In the genomic region with DNA sequence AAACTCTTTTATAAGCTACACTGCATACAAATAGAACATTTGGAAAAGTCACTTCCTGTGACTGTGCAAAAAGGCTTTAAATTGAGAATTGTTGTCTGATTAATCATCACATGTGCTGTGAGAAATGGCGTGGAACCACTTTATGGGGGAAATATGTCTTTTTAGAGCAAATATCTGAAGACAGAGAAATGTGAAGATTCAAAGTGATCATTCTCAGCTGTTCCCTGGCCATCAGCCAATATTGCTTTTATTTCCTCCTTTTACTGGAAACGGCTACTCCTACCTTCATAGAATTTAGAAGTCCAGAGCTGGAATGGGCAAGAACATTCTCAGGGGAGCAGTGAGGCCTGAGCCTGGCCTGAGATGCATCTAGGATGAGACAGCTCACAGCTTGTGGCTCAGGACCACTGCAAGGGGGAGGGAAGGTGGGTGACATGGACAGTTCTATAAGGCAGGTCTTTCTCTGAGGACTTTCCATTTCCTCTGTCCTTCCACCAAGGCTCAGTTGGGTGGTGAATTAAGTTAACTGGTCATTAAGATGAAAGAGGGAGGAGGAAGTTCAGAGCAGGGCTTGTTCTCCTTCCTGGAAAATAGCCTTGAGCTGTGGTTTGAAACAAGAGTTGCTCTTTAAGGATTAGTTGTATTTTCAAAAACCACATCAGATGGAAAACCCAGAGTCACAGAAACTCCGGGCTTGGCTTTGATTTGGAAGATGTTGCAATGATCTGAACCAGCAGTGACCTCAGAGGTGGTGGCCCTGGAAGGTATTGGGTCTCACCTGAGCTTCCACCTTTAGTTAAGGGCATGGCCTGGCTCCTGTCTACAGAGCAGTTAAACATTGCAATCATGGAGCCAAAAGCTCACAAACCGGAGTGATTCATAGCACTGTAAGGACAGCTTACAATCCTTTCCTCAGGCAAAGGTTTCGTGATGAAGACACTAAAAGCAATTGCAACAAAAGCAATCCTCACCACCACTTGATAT, we compare ENCODE assay signal across 10 cellular contexts.
DNase-seq lines count a peak whose midpoint lies in the region; ATAC-seq and TF ChIP-seq lines count a peak whose summit lies in the region.
"Had no signal": no experiment of that assay in that cellular context is flagged by ENCODE, and none has a peak within 500 bp of the region (broad histone marks: within the 10 kb centered on the region; RNA-seq: fewer than 3 reads in every experiment).

No MANE protein-coding gene starts in this region.

- ATAC-seq in GM21526 (IDR thresholded peaks at IDR 0.05; ENCODE audit: low FRiP score, unreplicated experiment) (no peak), HG03196 (IDR thresholded peaks at IDR 0.05; ENCODE audit: unreplicated experiment) (no peak)

- no peaks in the 10 kb centered on the region for H3K9me3 Mint-ChIP-seq in dendritic cell treated with granulocyte-macrophage colony-stimulating factor and Interleukin-4, amounts not matched to agents 40 ng/mL and 50 ng/mL, for 4 days
- H3K9me3 Mint-ChIP-seq in T-helper 2 cell treated with Interferon-gamma antibody and Interleukin-4, amounts not matched to agents 5 μg/mL and 100 μg/mL, for 36 hours = no peaks in the 10 kb centered on the region
- H3K9me3 Mint-ChIP-seq: T-helper 1 cell treated with Interleukin-12 subunit alpha and Interleukin-12 subunit beta and Interleukin-4 antibody, amounts not matched to agents 30 μg/mL and 1 μg/mL, for 36 hours had no signal

- peak; percentile 90 for DNase-seq in AG10803 (ENCODE audit: low read depth)
- peak; percentile 48 for DNase-seq in NCI-H69 (lab: John Stamatoyannopoulos, UW)
- DNase-seq in myocyte (ENCODE audit: low read depth) = peak; percentile 61
- DNase-seq in T-helper 2 cell treated with Interferon-gamma antibody and Interleukin-4, amounts not matched to agents 5 μg/mL and 100 μg/mL, for 36 hours (ENCODE audit: low spot score) = no peak
- no peak for DNase-seq in WERI-Rb-1
- DNase-seq: stimulated activated CD4-positive, alpha-beta T cell treated with anti-CD3 and anti-CD28 coated beads, Interleukin-4, amount 100 ng/mL, for 4 hours had no signal

- no peaks in the 10 kb centered on the region for H3K36me3 Mint-ChIP-seq in dendritic cell treated with granulocyte-macrophage colony-stimulating factor and Interleukin-4, amounts not matched to agents 40 ng/mL and 50 ng/mL, for 4 days (ENCODE audit: low read depth)
- H3K36me3 Mint-ChIP-seq in T-helper 2 cell treated with Interferon-gamma antibody and Interleukin-4, amounts not matched to agents 5 μg/mL and 100 μg/mL, for 36 hours (ENCODE audit: low read depth) = no peaks in the 10 kb centered on the region

- no peaks in the 10 kb centered on the region for H3K27me3 ChIP-seq in WERI-Rb-1 (ENCODE audit: insufficient read depth, low read depth, severe bottlenecking)

- no peak overlapping the region for H3K4me3 ChIP-seq in AG10803 (ENCODE audit: low read length)
- H3K4me3 ChIP-seq in WERI-Rb-1 (ENCODE audit: low read depth, low read length) = no peak overlapping the region

- peak overlapping the region; percentile 86 for H3K27ac Mint-ChIP-seq in dendritic cell treated with granulocyte-macrophage colony-stimulating factor and Interleukin-4, amounts not matched to agents 40 ng/mL and 50 ng/mL, for 4 days
- H3K27ac Mint-ChIP-seq in T-helper 2 cell treated with Interferon-gamma antibody and Interleukin-4, amounts not matched to agents 5 μg/mL and 100 μg/mL, for 36 hours = no peak overlapping the region
- H3K27ac Mint-ChIP-seq: T-helper 1 cell treated with Interleukin-12 subunit alpha and Interleukin-12 subunit beta and Interleukin-4 antibody, amounts not matched to agents 30 μg/mL and 1 μg/mL, for 36 hours had no signal

- H3K36me3 ChIP-seq in WERI-Rb-1 = no peaks in the 10 kb centered on the region

- H3K4me1 Mint-ChIP-seq in dendritic cell treated with granulocyte-macrophage colony-stimulating factor and Interleukin-4, amounts not matched to agents 40 ng/mL and 50 ng/mL, for 4 days (ENCODE audit: low read depth) = peaks cover 82% of the 10 kb centered on the region
- no peaks in the 10 kb centered on the region for H3K4me1 Mint-ChIP-seq in T-helper 2 cell treated with Interferon-gamma antibody and Interleukin-4, amounts not matched to agents 5 μg/mL and 100 μg/mL, for 36 hours (ENCODE audit: low read depth)

- H3K27me3 Mint-ChIP-seq in dendritic cell treated with granulocyte-macrophage colony-stimulating factor and Interleukin-4, amounts not matched to agents 40 ng/mL and 50 ng/mL, for 4 days = no peaks in the 10 kb centered on the region
- H3K27me3 Mint-ChIP-seq in T-helper 2 cell treated with Interferon-gamma antibody and Interleukin-4, amounts not matched to agents 5 μg/mL and 100 μg/mL, for 36 hours (ENCODE audit: low read depth) = peaks cover 3% of the 10 kb centered on the region

- TF ChIP-seq CTCF in AG10803 (conservative IDR thresholded peaks at IDR 0.05; ENCODE audit: low read length) = no peak
- no peak for TF ChIP-seq CTCF in WERI-Rb-1 (IDR thresholded peaks at IDR 0.05; ENCODE audit: low read depth, low read length)

- intact Hi-C loops in dendritic cell treated with granulocyte-macrophage colony-stimulating factor and Interleukin-4, amounts not matched to agents 40 ng/mL and 50 ng/mL, for 4 days (cut with micrococcal nuclease) = no loop called here

- no peaks in the 10 kb centered on the region for H3K9me3 ChIP-seq in WERI-Rb-1 (ENCODE audit: severe bottlenecking)

- no peak overlapping the region for H3K27ac ChIP-seq in WERI-Rb-1

- peak overlapping the region; percentile 49 for H3K4me3 Mint-ChIP-seq in dendritic cell treated with granulocyte-macrophage colony-stimulating factor and Interleukin-4, amounts not matched to agents 40 ng/mL and 50 ng/mL, for 4 days
- no peak overlapping the region for H3K4me3 Mint-ChIP-seq in T-helper 2 cell treated with Interferon-gamma antibody and Interleukin-4, amounts not matched to agents 5 μg/mL and 100 μg/mL, for 36 hours
- H3K4me3 Mint-ChIP-seq: T-helper 1 cell treated with Interleukin-12 subunit alpha and Interleukin-12 subunit beta and Interleukin-4 antibody, amounts not matched to agents 30 μg/mL and 1 μg/mL, for 36 hours had no signal

Comparison
In these comparisons a context has a peak if more than half of its experiments do, and no peak if none do; other contexts are left out.
1. DNase-seq: peak in AG10803 (single experiment), NCI-H69 (single experiment) and myocyte (single experiment); none in T-helper 2 cell treated with Interferon-gamma antibody and Interleukin-4, amounts not matched to agents 5 μg/mL and 100 μg/mL, for 36 hours (single experiment) and WERI-Rb-1 (single experiment).